In genomic region chr7:100132126-100132525, GRCh38 we compare ENCODE assay signal across 1 cellular context.
TF ChIP-seq lines count a peak whose summit lies in the region.

No MANE protein-coding gene starts in this region.

TF ChIP-seq in K562, 482 proteins besides CTCF, POLR2A, EP300 and RAD21:
- TF ChIP-seq MTA3 (IDR thresholded peaks at IDR 0.05; ENCODE audit: borderline replicate concordance) (no peak), USF1 (CRISPR knock-in tag; IDR thresholded peaks at IDR 0.05) (peak; percentile 32; the same call in 1 of the 2 replicates), MECOM (CRISPR knock-in tag; IDR thresholded peaks at IDR 0.05) (0 out of 2 replicates have a peak, but pooled peaks have one; percentile 7)
